Comparison of ENCODE assay signal across 9 cellular contexts in genomic region chr2:158663796-158664195, GRCh38.
"Had no signal": no experiment of that assay in that cellular context is flagged by ENCODE, and none has a peak within 500 bp of the region (broad histone marks: within the 10 kb centered on the region; RNA-seq: fewer than 3 reads in every experiment).

No MANE protein-coding gene starts in this region.

- H3K9me3 Mint-ChIP-seq: HFFc6, IgD-negative memory B cell had no signal

- DNase-seq: GM23248, GOT3, H7, HFFc6 had no signal

- H3K27me3 Mint-ChIP-seq: IgD-negative memory B cell had no signal

- H3K4me3 Mint-ChIP-seq: HFFc6, IgD-negative memory B cell had no signal

- H3K9me3 ChIP-seq: HAP-1 had no signal

- H3K4me1 Mint-ChIP-seq: IgD-negative memory B cell had no signal

- ATAC-seq: HCT116, HepG2 had no signal

- H3K4me3 ChIP-seq: GM23248, HAP-1 had no signal

- H3K27ac ChIP-seq: GM23248, HL-60 had no signal

- H3K4me1 ChIP-seq: HAP-1 had no signal

- H3K27ac Mint-ChIP-seq: IgD-negative memory B cell had no signal
